Comparison of ENCODE assay signal across 8 cellular contexts in the genomic region with DNA sequence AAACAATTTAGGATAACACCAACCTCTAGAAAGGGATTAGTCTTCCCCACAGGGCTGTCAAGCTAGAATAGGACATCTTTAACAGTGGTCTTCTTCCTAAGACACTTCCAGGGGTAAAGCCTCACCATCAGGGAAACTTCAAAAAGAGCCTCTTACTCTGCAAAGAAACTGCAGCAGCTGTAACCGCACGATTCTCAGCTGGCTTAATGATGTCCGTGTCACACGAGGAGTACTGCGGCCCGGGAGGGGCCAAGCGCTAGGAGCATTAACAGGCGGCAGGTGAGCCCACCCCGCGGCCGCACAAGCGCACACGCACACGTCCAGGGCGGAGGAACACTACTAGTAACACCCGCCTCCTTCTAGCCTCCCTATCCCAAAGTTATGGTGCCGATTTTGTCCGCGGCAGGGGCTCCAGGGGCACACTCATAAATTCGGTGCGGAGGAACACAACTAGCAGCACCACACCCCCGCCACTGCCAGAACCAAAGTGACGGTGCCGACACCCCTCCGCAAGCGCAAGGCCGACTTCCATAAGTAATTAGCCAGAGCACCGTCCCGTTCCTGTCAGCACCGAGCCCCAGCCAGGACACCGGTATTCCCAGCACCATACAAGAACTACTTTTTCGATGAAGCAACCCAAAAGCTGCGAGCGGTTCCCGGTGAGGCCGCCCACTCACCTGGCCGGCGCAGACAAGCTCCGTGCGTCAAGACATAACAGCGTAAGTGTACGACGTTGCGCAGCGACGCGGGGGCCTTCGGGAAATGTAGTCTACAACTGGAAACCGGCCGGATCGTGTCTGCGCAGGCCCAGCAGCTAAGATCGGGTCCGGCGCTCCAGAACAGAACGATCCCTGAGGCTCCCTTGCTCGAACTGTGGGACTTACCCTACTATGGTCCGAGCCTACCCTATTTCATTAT. TPM values are rescaled to one million over a fixed set of nuclear protein-coding genes. Genes with fewer than 3 reads are reported as not detected.
DNase-seq lines count a peak whose midpoint lies in the region; ATAC-seq and TF ChIP-seq lines count a peak whose summit lies in the region.

ZNF540 (plus strand) TSS at position 813 of the 918 bp plus-strand sequence. CDS start 3,572 bp downstream, outside the sequence.
ZNF571 (minus strand) TSS at position 729 of the 918 bp plus-strand sequence. CDS start 8,116 bp downstream, outside the sequence.

- H3K4me3 ChIP-seq in left ventricle myocardium inferior (peak within 1 kb of the TSS; percentile 89), upper lobe of right lung (peak within 1 kb of the TSS; percentile 72)

- peaks cover 31% of the 10 kb centered on the region for H3K4me1 ChIP-seq in left ventricle myocardium inferior
- peaks cover 12% of the 10 kb centered on the region for H3K4me1 ChIP-seq in upper lobe of right lung

- H3K36me3 Mint-ChIP-seq in T-helper 1 cell treated with Interleukin-12 subunit alpha and Interleukin-12 subunit beta and Interleukin-4 antibody, amounts not matched to agents 30 μg/mL and 1 μg/mL, for 36 hours (ENCODE audit: low read depth): peaks cover 15% of the 10 kb centered on the region

- peak within 1 kb of the TSS; percentile 93 for H3K4me3 Mint-ChIP-seq in T-helper 1 cell treated with Interleukin-12 subunit alpha and Interleukin-12 subunit beta and Interleukin-4 antibody, amounts not matched to agents 30 μg/mL and 1 μg/mL, for 36 hours

- H3K27me3 ChIP-seq in left ventricle myocardium inferior (ENCODE audit: low read depth): no peaks in the 10 kb centered on the region
- H3K27me3 ChIP-seq in upper lobe of right lung: no peaks in the 10 kb centered on the region

- H3K9me3 ChIP-seq in left ventricle myocardium inferior (replicated peaks): no peaks in the 10 kb centered on the region
- H3K9me3 ChIP-seq in upper lobe of right lung: peaks cover 8% of the 10 kb centered on the region

- DNase-seq in GM10266 (ENCODE audit: extremely low spot score) (peak; percentile 82), NCI-H1417 treated with DMSO at 0.1 percent for 48 hours (lab: John Stamatoyannopoulos, UW) (peak; percentile 73), left ventricle myocardium inferior (peak; percentile 95), posterior vena cava (ENCODE audit: low spot score) (peak; percentile 98), upper lobe of right lung (peak; percentile 98)

- peaks cover 24% of the 10 kb centered on the region for H3K36me3 ChIP-seq in left ventricle myocardium inferior
- H3K36me3 ChIP-seq in upper lobe of right lung: peaks cover 12% of the 10 kb centered on the region

- H3K27me3 Mint-ChIP-seq in T-helper 1 cell treated with Interleukin-12 subunit alpha and Interleukin-12 subunit beta and Interleukin-4 antibody, amounts not matched to agents 30 μg/mL and 1 μg/mL, for 36 hours (ENCODE audit: low read depth): no peaks in the 10 kb centered on the region

- H3K4me1 Mint-ChIP-seq in T-helper 1 cell treated with Interleukin-12 subunit alpha and Interleukin-12 subunit beta and Interleukin-4 antibody, amounts not matched to agents 30 μg/mL and 1 μg/mL, for 36 hours (ENCODE audit: low read depth): peaks cover 19% of the 10 kb centered on the region

- H3K9me3 Mint-ChIP-seq in T-helper 1 cell treated with Interleukin-12 subunit alpha and Interleukin-12 subunit beta and Interleukin-4 antibody, amounts not matched to agents 30 μg/mL and 1 μg/mL, for 36 hours: peaks cover 63% of the 10 kb centered on the region

- intact Hi-C loops in left ventricle myocardium inferior (cut with micrococcal nuclease): no loop called here
- intact Hi-C loops in posterior vena cava (cut with DNase I): no loop called here
- intact Hi-C loops in upper lobe of right lung (cut with DNase I): no loop called here

- TF ChIP-seq CTCF in GM10266 (IDR thresholded peaks at IDR 0.05; ENCODE audit: control insufficient read depth, insufficient read depth, low read depth, missing control alignments) (no peak), left ventricle myocardium inferior (IDR thresholded peaks at IDR 0.05; ENCODE audit: borderline replicate concordance) (no peak), upper lobe of right lung (IDR thresholded peaks at IDR 0.05) (no peak)

- ATAC-seq in HG02678 (IDR thresholded peaks at IDR 0.05; ENCODE audit: unreplicated experiment) (peak; percentile 95), upper lobe of right lung (peak; percentile 99)

- H3K27ac Mint-ChIP-seq in T-helper 1 cell treated with Interleukin-12 subunit alpha and Interleukin-12 subunit beta and Interleukin-4 antibody, amounts not matched to agents 30 μg/mL and 1 μg/mL, for 36 hours: peak within 1 kb of the TSS; percentile 91

- H3K27ac ChIP-seq in angular gyrus (ENCODE audit: low read depth, low read length): peak within 1 kb of the TSS; percentile 89
- H3K27ac ChIP-seq in left ventricle myocardium inferior (replicated peaks): peak within 1 kb of the TSS; percentile 92
- H3K27ac ChIP-seq in upper lobe of right lung: peak within 1 kb of the TSS; percentile 91

RNA-seq across cellular contexts. Expression of gene ZNF540, which starts in this region (rescaled TPM):
- total RNA-seq in left ventricle myocardium inferior (6.9 TPM), posterior vena cava (1 to 10 TPM; 2.1 to 4.6 TPM), upper lobe of right lung (6.1 TPM)

RNA-seq across cellular contexts. Expression of gene ZNF571, which starts in this region (rescaled TPM):
- 3.8 TPM for total RNA-seq in left ventricle myocardium inferior
- 1 to 10 TPM; 4.6 to 6.3 TPM for total RNA-seq in posterior vena cava
- total RNA-seq in upper lobe of right lung: 5.5 TPM

Comparison
In these comparisons a context has a peak if more than half of its experiments do, and no peak if none do; other contexts are left out.
1. Peak in every context shown above with its lines: DNase-seq, ATAC-seq, H3K4me3 ChIP-seq and H3K27ac ChIP-seq.